In the genomic region with DNA sequence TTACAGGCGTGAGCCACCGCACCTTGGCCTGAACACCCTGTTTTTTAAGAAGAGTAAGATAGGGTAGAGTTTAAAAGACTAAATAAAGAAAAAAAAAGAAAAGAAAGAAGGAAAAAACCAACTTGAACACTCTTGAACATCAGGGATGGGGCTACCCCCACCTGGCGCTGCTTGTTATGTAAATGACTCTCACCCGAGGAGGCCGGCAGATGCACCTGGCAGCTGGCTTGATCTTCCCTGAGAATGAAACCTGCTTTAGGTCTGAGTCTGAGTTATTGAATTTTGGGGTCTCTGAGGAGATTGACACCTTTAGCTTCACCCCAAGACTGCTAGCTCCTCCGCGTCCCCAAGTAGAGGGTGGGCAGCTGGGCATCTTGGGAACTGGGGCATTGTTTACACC, we compare ENCODE assay signal across 27 cellular contexts. TPM values are rescaled to one million over a fixed set of nuclear protein-coding genes. Genes with fewer than 3 reads are reported as not detected.
"Had no signal": no experiment of that assay in that cellular context is flagged by ENCODE, and none has a peak within 500 bp of the region (broad histone marks: within the 10 kb centered on the region; RNA-seq: fewer than 3 reads in every experiment).

No MANE protein-coding gene starts in this region.

- H3K4me3 Mint-ChIP-seq: activated CD4-positive, alpha-beta memory T cell treated with anti-CD3 and anti-CD28 coated beads, Interleukin-2, amount 10 ng/mL, durations not matched to agents 7 days and 5 days; activated CD4-positive, alpha-beta T cell treated with anti-CD3 and anti-CD28 coated beads for 36 hours; activated naive CD4-positive, alpha-beta T cell treated with anti-CD3 and anti-CD28 coated beads for 36 hours; activated naive CD8-positive, alpha-beta T cell treated with anti-CD3 and anti-CD28 coated beads for 36 hours; activated T-helper 17 cell treated with anti-CD3 and anti-CD28 coated beads, Interleukin-2, amount 50 U/mL, for 72 hours; T-cell had no signal

- ATAC-seq: activated CD4-positive, alpha-beta T cell treated with anti-CD3 and anti-CD28 coated beads for 36 hours; activated T-helper 17 cell treated with anti-CD3 and anti-CD28 coated beads, Interleukin-2, amount 50 U/mL, for 72 hours; T-cell had no signal

- H3K27me3 ChIP-seq: MG63, Peyer's patch had no signal

- H3K4me1 Mint-ChIP-seq: activated CD4-positive, alpha-beta memory T cell treated with anti-CD3 and anti-CD28 coated beads, Interleukin-2, amount 10 ng/mL, durations not matched to agents 7 days and 5 days; activated CD4-positive, alpha-beta T cell treated with anti-CD3 and anti-CD28 coated beads for 36 hours; activated naive CD8-positive, alpha-beta T cell treated with anti-CD3 and anti-CD28 coated beads for 36 hours; activated T-helper 17 cell treated with anti-CD3 and anti-CD28 coated beads, Interleukin-2, amount 50 U/mL, for 72 hours; IgD-negative memory B cell; T-cell had no signal

- H3K27ac Mint-ChIP-seq: activated CD4-positive, alpha-beta memory T cell treated with anti-CD3 and anti-CD28 coated beads, Interleukin-2, amount 10 ng/mL, durations not matched to agents 7 days and 5 days; activated CD4-positive, alpha-beta T cell treated with anti-CD3 and anti-CD28 coated beads for 36 hours; activated naive CD4-positive, alpha-beta T cell treated with anti-CD3 and anti-CD28 coated beads for 36 hours; activated naive CD8-positive, alpha-beta T cell treated with anti-CD3 and anti-CD28 coated beads for 36 hours; activated T-helper 17 cell treated with anti-CD3 and anti-CD28 coated beads, Interleukin-2, amount 50 U/mL, for 72 hours; IgD-negative memory B cell; T-cell had no signal

- H3K27ac ChIP-seq: Peyer's patch, VCaP had no signal

- H3K9me3 ChIP-seq: MG63 had no signal

- H3K36me3 ChIP-seq: MG63, Peyer's patch had no signal

- H3K36me3 Mint-ChIP-seq: activated naive CD8-positive, alpha-beta T cell treated with anti-CD3 and anti-CD28 coated beads for 36 hours; IgD-negative memory B cell; T-cell had no signal

- H3K4me1 ChIP-seq: Peyer's patch had no signal

- H3K27me3 Mint-ChIP-seq: activated CD4-positive, alpha-beta memory T cell treated with anti-CD3 and anti-CD28 coated beads, Interleukin-2, amount 10 ng/mL, durations not matched to agents 7 days and 5 days; IgD-negative memory B cell had no signal

- DNase-seq: activated CD4-positive, alpha-beta memory T cell treated with anti-CD3 and anti-CD28 coated beads, Interleukin-2, amount 10 ng/mL, durations not matched to agents 7 days and 5 days; activated CD4-positive, alpha-beta T cell treated with anti-CD3 and anti-CD28 coated beads for 36 hours; activated CD4-positive, alpha-beta T cell treated with anti-CD3 and anti-CD28 coated beads, Interleukin-2, amount 50 U/mL, for 1 hour; activated gamma-delta T cell; activated naive CD4-positive, alpha-beta T cell treated with anti-CD3 and anti-CD28 coated beads for 36 hours; activated naive CD8-positive, alpha-beta T cell treated with anti-CD3 and anti-CD28 coated beads for 36 hours; activated T-cell treated with anti-CD3 and anti-CD28 coated beads for 4 hours; activated T-cell treated with anti-CD3 and anti-CD28 coated beads, Interleukin-2, amount 50 U/mL, for 48 hours; caudate nucleus; KG1; NCI-H1092 treated with DMSO at 0.1 percent for 48 hours; NCI-H1417 treated with DMSO at 0.1 percent for 48 hours; NCI-H1694 treated with DMSO at 0.1 percent for 48 hours; NCI-H2029 treated with DMSO at 0.1 percent for 48 hours; NCI-H446; NCI-H524 treated with DMSO at 0.1 percent for 48 hours; NCI-H774; Peyer's patch; SHP77 treated with DMSO at 0.1 percent for 48 hours; T-cell; T-helper 2 cell; T1000 had no signal

- H3K4me3 ChIP-seq: MG63, Peyer's patch had no signal

RNA-seq across cellular contexts. Expression of a gene that starts 15.5 kb away (rescaled TPM):
- total RNA-seq: activated CD4-positive, alpha-beta memory T cell treated with anti-CD3 and anti-CD28 coated beads, Interleukin-2, amount 10 ng/mL, durations not matched to agents 7 days and 5 days; activated CD4-positive, alpha-beta T cell treated with anti-CD3 and anti-CD28 coated beads for 36 hours; activated CD8-positive, alpha-beta memory T cell treated with anti-CD3 and anti-CD28 coated beads for 36 hours; activated naive CD4-positive, alpha-beta T cell treated with anti-CD3 and anti-CD28 coated beads for 36 hours; activated T-helper 17 cell treated with anti-CD3 and anti-CD28 coated beads, Interleukin-2, amount 50 U/mL, for 72 hours had no signal
- polyA plus RNA-seq: IgD-negative memory B cell had no signal
